8 cellular contexts compared by ENCODE assay signal in the genomic region with DNA sequence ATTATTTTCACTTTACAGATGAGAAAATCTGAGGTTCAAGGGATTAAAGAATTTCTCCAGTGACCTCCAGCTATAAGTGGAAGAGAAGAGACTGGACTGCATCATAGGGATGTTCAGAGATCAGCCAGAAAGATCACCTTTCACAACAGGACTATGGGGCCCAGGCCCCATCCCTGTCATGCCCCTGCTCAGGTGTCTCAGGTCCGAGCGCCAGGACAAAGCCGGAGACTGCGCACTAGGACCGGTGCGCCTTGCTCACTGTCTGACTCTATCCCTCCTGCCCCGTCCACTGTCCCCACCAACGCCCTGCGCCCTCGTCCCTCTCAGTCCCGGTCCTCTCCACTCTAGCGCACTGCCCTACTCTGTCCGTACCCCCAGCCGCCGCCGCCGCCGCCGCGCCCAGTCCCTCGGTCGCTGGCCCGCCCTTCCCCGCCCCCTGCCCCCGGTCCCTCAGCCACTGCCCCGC. TPM values are rescaled to one million over a fixed set of nuclear protein-coding genes. Genes with fewer than 3 reads are reported as not detected.
DNase-seq lines count a peak whose midpoint lies in the region; ATAC-seq and TF ChIP-seq lines count a peak whose summit lies in the region.

No MANE protein-coding gene starts in this region.

- CTCF ChIA-PET in AG04450 (lab: Charles Lee) = interaction anchor here (1.0 to 1.6 kb wide), 3 partner anchors 12 to 278 kb away, joined by 3 to 5 read pairs (median 4); no protein-coding TSS in a partner anchor

- peak overlapping the region in 1 of 5 experiments; percentile 82 for H3K27ac Mint-ChIP-seq in brain

- H3K27ac ChIP-seq in AG04450 (ENCODE audit: low read depth, low read length) = no peak overlapping the region

- DNase-seq in AG04450 (ENCODE audit: low read depth, low spot score) (no peak), mucosa of descending colon (no peak), COLO668 (lab: John Stamatoyannopoulos, UW; ENCODE audit: unreplicated experiment) (no peak)

- no peaks in the 10 kb centered on the region for H3K36me3 Mint-ChIP-seq in brain

- ATAC-seq in HG03521 (IDR thresholded peaks at IDR 0.05; ENCODE audit: unreplicated experiment) (peak; percentile 8), mucosa of descending colon (peak; percentile 65), GM19328 (IDR thresholded peaks at IDR 0.05; ENCODE audit: unreplicated experiment) (no peak), GM21528 (IDR thresholded peaks at IDR 0.05; ENCODE audit: low FRiP score, unreplicated experiment) (no peak), HG03342 (IDR thresholded peaks at IDR 0.05; ENCODE audit: unreplicated experiment) (no peak)

- peaks cover 12% of the 10 kb centered on the region for H3K27me3 ChIP-seq in AG04450 (ENCODE audit: control insufficient read depth, insufficient read depth, low read length)

- H3K36me3 ChIP-seq in mucosa of descending colon (ENCODE audit: low read depth) = no peaks in the 10 kb centered on the region

- no peak for TF ChIP-seq CTCF in AG04450 (IDR thresholded peaks at IDR 0.05; ENCODE audit: low read depth, low read length)
- TF ChIP-seq CTCF in brain (conservative IDR thresholded peaks at IDR 0.05) = no peak
- no peak for TF ChIP-seq CTCF in mucosa of descending colon (IDR thresholded peaks at IDR 0.05)

- peaks cover 64% of the 10 kb centered on the region for H3K27me3 Mint-ChIP-seq in brain

- intact Hi-C loops in mucosa of descending colon (cut with DNase I, micrococcal nuclease) = no loop called here

- peaks cover 0 to 10% (median 8%) of the 10 kb centered on the region in 5 experiments for H3K9me3 Mint-ChIP-seq in brain

- peaks cover 9% of the 10 kb centered on the region for H3K4me1 Mint-ChIP-seq in brain

- H3K9me3 ChIP-seq in AG04450 (ENCODE audit: control insufficient read depth, insufficient read depth, low read length) (no peaks in the 10 kb centered on the region), mucosa of descending colon (no peaks in the 10 kb centered on the region)

- peak overlapping the region; percentile 86 to 88 (median 87) for H3K4me3 Mint-ChIP-seq in brain

- POLR2A ChIA-PET in AG04450 (lab: Yijun Ruan, JAX) = interaction anchor here (0.6 kb wide), 1 partner anchor 381 kb away, joined by 6 read pairs; no protein-coding TSS in a partner anchor

- peaks cover 15% of the 10 kb centered on the region for H3K4me1 ChIP-seq in mucosa of descending colon (ENCODE audit: low read depth)

- H3K4me3 ChIP-seq in AG04450 (ENCODE audit: low read depth, low read length) (peak overlapping the region; percentile 59), mucosa of descending colon (no peak overlapping the region)

RNA-seq across cellular contexts. Expression of a gene that starts 0.5 kb away (rescaled TPM):
- polyA plus RNA-seq in AG04450 (2011; rRNA removed) (0.04 and 0.05 TPM in 2 replicates), brain (ENCODE audit: insufficient read depth, low read depth, low replicate concordance) (not detected)
- polyA minus RNA-seq in AG04450 (2011; rRNA and poly(A)+ RNA removed) = not detected in 2 replicates
- not detected for total RNA-seq in mucosa of descending colon

RNA-seq across cellular contexts. Expression of a gene that starts 22.0 kb away (rescaled TPM):
- polyA plus RNA-seq in AG04450 (2011; rRNA removed) (not detected in 2 replicates), brain (ENCODE audit: insufficient read depth, low read depth, low replicate concordance) (0.27 TPM)
- polyA minus RNA-seq in AG04450 (2011; rRNA and poly(A)+ RNA removed) = not detected in 2 replicates
- total RNA-seq in mucosa of descending colon = under 1 TPM in 2 of 3 donors, not detected in 1; 0.23 to 0.48 TPM

RNA-seq across cellular contexts. Expression of a gene that starts 40.5 kb away (rescaled TPM):
- polyA plus RNA-seq in AG04450 (2011; rRNA removed) = not detected in 2 replicates
- not detected in 2 replicates for polyA minus RNA-seq in AG04450 (2011; rRNA and poly(A)+ RNA removed)
- polyA plus RNA-seq in brain (ENCODE audit: insufficient read depth, low read depth, low replicate concordance) = 4.0 TPM
- 1 to 10 TPM in 2 of 3 donors, under 1 TPM in 1; 0.38 to 2.6 (median 2.1) TPM for total RNA-seq in mucosa of descending colon

RNA-seq across cellular contexts. Expression of a gene that starts 40.8 kb away (rescaled TPM):
- polyA plus RNA-seq in AG04450 (2011; rRNA removed) = 1.5 and 2.6 TPM in 2 replicates
- 2.0 and 3.5 TPM in 2 replicates for polyA minus RNA-seq in AG04450 (2011; rRNA and poly(A)+ RNA removed)
- 26.9 TPM for polyA plus RNA-seq in brain (ENCODE audit: insufficient read depth, low read depth, low replicate concordance)
- 10 to 100 TPM in 1 of 3 donors, 1 to 10 TPM in 2; 1.1 to 11.7 (median 2.2) TPM for total RNA-seq in mucosa of descending colon

Comparison
In these comparisons a context has a peak if more than half of its experiments do, and no peak if none do; other contexts are left out.
1. ATAC-seq: peak in HG03521 (single experiment) and mucosa of descending colon (single experiment); none in GM19328 (single experiment), GM21528 (single experiment) and HG03342 (single experiment).